Comparison of ENCODE assay signal across 9 cellular contexts in the genomic region with DNA sequence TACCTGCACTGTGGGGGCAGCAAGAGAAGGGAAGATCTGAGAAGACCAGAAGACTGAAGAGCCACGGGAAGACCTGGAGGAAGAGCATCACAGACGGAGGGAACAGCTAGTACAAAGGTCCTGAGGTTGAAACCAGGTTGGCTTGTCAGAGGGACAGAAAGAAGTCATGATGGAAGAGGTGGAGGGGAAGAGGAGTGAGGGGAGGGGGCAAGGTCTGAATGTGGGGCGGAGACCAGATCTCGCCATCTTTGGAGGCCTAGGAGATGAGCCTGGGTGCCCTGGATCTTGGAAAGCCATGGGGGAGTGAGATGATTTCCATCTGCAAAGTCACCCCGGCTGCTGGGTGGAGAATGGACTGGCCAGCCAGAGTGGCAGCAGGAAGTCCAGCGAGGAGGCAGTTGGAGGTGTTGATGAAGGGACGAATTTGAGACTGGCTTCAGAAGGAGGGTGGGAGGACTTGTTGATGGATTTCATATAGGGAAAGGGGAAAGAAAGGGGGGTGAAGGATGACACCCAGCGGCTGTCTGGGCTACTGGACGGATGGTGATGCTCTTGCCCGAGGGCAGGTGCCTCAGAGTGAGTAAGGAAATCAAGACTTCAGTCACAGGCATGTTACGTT. TPM values are rescaled to one million over a fixed set of nuclear protein-coding genes. Genes with fewer than 3 reads are reported as not detected.
DNase-seq lines count a peak whose midpoint lies in the region; ATAC-seq, FAIRE-seq and TF ChIP-seq lines count a peak whose summit lies in the region.
"Had no signal": no experiment of that assay in that cellular context is flagged by ENCODE, and none has a peak within 500 bp of the region (broad histone marks: within the 10 kb centered on the region; RNA-seq: fewer than 3 reads in every experiment).

No MANE protein-coding gene starts in this region.

- TF ChIP-seq CTCF in HepG2 (CRISPR knock-in tag; IDR thresholded peaks at IDR 0.05) (peak; percentile 69), right lobe of liver (IDR thresholded peaks at IDR 0.05) (no peak), body of pancreas (IDR thresholded peaks at IDR 0.05) (no peak), vagina (IDR thresholded peaks at IDR 0.05) (no peak)

- peaks cover 32% of the 10 kb centered on the region for H3K4me1 ChIP-seq in HepG2 (ENCODE audit: insufficient read depth, low read length)
- peaks cover 0 to 6% (median 0%) of the 10 kb centered on the region in 4 donors for H3K4me1 ChIP-seq in right lobe of liver
- peaks cover 9% of the 10 kb centered on the region for H3K4me1 ChIP-seq in body of pancreas
- peaks cover 18% of the 10 kb centered on the region for H3K4me1 ChIP-seq in mucosa of stomach (ENCODE audit: control insufficient read depth, insufficient read depth, low read length)
- peaks cover 14% of the 10 kb centered on the region for H3K4me1 ChIP-seq in vagina

- H3K27me3 ChIP-seq in HepG2 (ENCODE audit: control insufficient read depth in 1 of 2, insufficient read depth in 2 of 2, low read length in 2 of 2) = no peaks in the 10 kb centered on the region; a peak in 1 of 5 replicates
- no peaks in the 10 kb centered on the region for H3K27me3 ChIP-seq in right lobe of liver
- no peaks in the 10 kb centered on the region for H3K27me3 ChIP-seq in body of pancreas
- H3K27me3 ChIP-seq in mucosa of stomach (ENCODE audit: control insufficient read depth, insufficient read depth, low read length) = no peaks in the 10 kb centered on the region
- no peaks in the 10 kb centered on the region for H3K27me3 ChIP-seq in vagina

- DNase-seq in HepG2 (ENCODE audit: low spot score) (no peak), right lobe of liver (no peak), body of pancreas (peak in 1 of 4 donors; percentile 2), vagina (ENCODE audit: extremely low spot score in 2 of 2) (peak in 1 of 2 donors; percentile 89), NCI-H2081 treated with DMSO at 0.1 percent for 48 hours (lab: John Stamatoyannopoulos, UW) (no peak), LoVo (ENCODE audit: low spot score) (no peak), SHP77 (lab: John Stamatoyannopoulos, UW) (no peak)
- DNase-seq: NCI-H1417 had no signal

- H4K20me1 ChIP-seq in HepG2 (ENCODE audit: insufficient read depth, low read length) = no peaks in the 10 kb centered on the region

- 37% methylated on average over 10 of the region's 11 CpGs for WGBS in HepG2 (ENCODE audit: low lambda C conversion rate)
- 87% methylated on average over 11 of the region's 11 CpGs for WGBS in right lobe of liver (ENCODE audit: insufficient coverage, low coverage, low lambda C conversion rate, missing lambda C conversion rate)
- 78 to 86% methylated on average over 11 of the region's 11 CpGs for WGBS in body of pancreas, 2 donors

- FAIRE-seq in HepG2 (lab: Jason Lieb, UNC) = peak; percentile 43

- H3K36me3 ChIP-seq in HepG2 (replicated peaks in 1 of 2; ENCODE audit: control insufficient read depth in 1 of 2, insufficient read depth in 2 of 2, low read length in 2 of 2) (no peaks in the 10 kb centered on the region), right lobe of liver (no peaks in the 10 kb centered on the region), body of pancreas (replicated peaks in 1 of 2; ENCODE audit: insufficient read depth in 1 of 2, low read depth in 2 of 2) (no peaks in the 10 kb centered on the region), mucosa of stomach (ENCODE audit: control insufficient read depth, insufficient read depth, low read length) (no peaks in the 10 kb centered on the region), vagina (no peaks in the 10 kb centered on the region)

- H3K9me3 ChIP-seq in HepG2 (ENCODE audit: low read length) = no peaks in the 10 kb centered on the region
- H3K9me3 ChIP-seq in right lobe of liver = no peaks in the 10 kb centered on the region
- no peaks in the 10 kb centered on the region for H3K9me3 ChIP-seq in body of pancreas
- no peaks in the 10 kb centered on the region for H3K9me3 ChIP-seq in mucosa of stomach (ENCODE audit: control insufficient read depth, low read length)
- H3K9me3 ChIP-seq in vagina = no peaks in the 10 kb centered on the region

- H3K4me2 ChIP-seq in HepG2 (ENCODE audit: low read depth, low read length) = peak overlapping the region; percentile 76

- intact Hi-C loops in HepG2 (cut with micrococcal nuclease; ENCODE audit: unreplicated experiment) = no loop called here
- intact Hi-C loops in right lobe of liver (cut with DNase I) = no loop called here
- intact Hi-C loops in body of pancreas (cut with DNase I) = no loop called here
- intact Hi-C loops in vagina (cut with DNase I) = no loop called here

- BruUV-seq in HepG2 (replicated peaks; lab: Mats Ljungman, UMichigan) = no TSS peak

- TF ChIP-seq EP300 in HepG2 (IDR thresholded peaks at IDR 0.05; ENCODE audit: low read depth in 2 of 2, low read length in 2 of 2) (no peak), HepG2 (CRISPR knock-in tag; IDR thresholded peaks at IDR 0.05; ENCODE audit: borderline replicate concordance) (no peak)

- in situ Hi-C loops in HepG2 (cut with HindIII; ENCODE audit: extremely low pct_ligation_motif_present, low pct_unique_long_range_greater_than_20kb) = no loop called here

- H3K79me2 ChIP-seq in HepG2 (ENCODE audit: insufficient read depth, low read length) = no peaks in the 10 kb centered on the region

- H3K9ac ChIP-seq in HepG2 (ENCODE audit: insufficient read depth, low read depth, low read length) (no peak overlapping the region), mucosa of stomach (ENCODE audit: low read length) (peak overlapping the region; percentile 74)

- H3K27ac ChIP-seq in HepG2 (ENCODE audit: extremely low read length, insufficient read depth, low read length) (no peak overlapping the region), right lobe of liver (no peak overlapping the region), body of pancreas (peak overlapping the region in 3 of 4 donors; percentile 83 to 97 (median 91)), vagina (peak overlapping the region; percentile 99)

- TF ChIP-seq RAD21 in HepG2 (CRISPR knock-in tag; IDR thresholded peaks at IDR 0.05) = no peak

- POLR2A ChIA-PET in HepG2 (lab: Yijun Ruan, JAX) = interaction anchor here (1.2 to 7.5 kb wide), 4 partner anchors 9 to 13 kb away, joined by 3 to 60 read pairs (median 9); a partner anchor contains a TSS

- ATAC-seq in HepG2 = peak; percentile 43
- ATAC-seq in right lobe of liver = no peak
- no peak for ATAC-seq in body of pancreas

- H3K4me3 ChIP-seq in HepG2 (replicated peaks in 1 of 3; ENCODE audit: insufficient read depth in 1 of 3, low read depth in 2 of 3, low read length in 3 of 3) (peak overlapping the region; percentile 21 to 80 (median 30); a peak in 3 of 6 replicates), right lobe of liver (no peak overlapping the region), body of pancreas (no peak overlapping the region), mucosa of stomach (ENCODE audit: low read length) (no peak overlapping the region), vagina (no peak overlapping the region)

- H2AFZ ChIP-seq in HepG2 (ENCODE audit: low read length) = no peak overlapping the region

- TF ChIP-seq POLR2A in HepG2 (IDR thresholded peaks at IDR 0.05; ENCODE audit: insufficient read depth in 1 of 2, low read depth in 2 of 2, low read length in 2 of 2) (no peak), right lobe of liver (IDR thresholded peaks at IDR 0.05) (no peak), body of pancreas (IDR thresholded peaks at IDR 0.05) (no peak), vagina (IDR thresholded peaks at IDR 0.05) (no peak)

- CTCF ChIA-PET in HepG2 (lab: Yijun Ruan, JAX; ENCODE audit: low intra/inter-chr PET ratio, low total read pairs) = no interaction called here

RNA-seq across cellular contexts. Expression of a gene that starts 14.6 kb away (rescaled TPM):
- total RNA-seq in HepG2 (2016; rRNA removed; fragmentation: Illumina TruSeq; extraction: Trizol) (805 and 1,167 TPM in 2 replicates), right lobe of liver (1,000 to 10,000 TPM in 1 of 6 experiments, 100 to 1,000 TPM in 5; 390 to 1,023 (median 604) TPM), body of pancreas (100 to 1,000 TPM; 637 to 675 TPM), vagina (2,671 TPM)
- total RNA-seq in HepG2 (2016; cell fraction: cytosol; rRNA removed; fragmentation: Illumina TruSeq; extraction: Trizol; ENCODE audit: low read depth) = 330 and 384 TPM in 2 replicates
- 802 and 1,160 TPM in 2 replicates for total RNA-seq in HepG2 (2016; cell fraction: insoluble cytoplasmic fraction; rRNA removed; fragmentation: Illumina TruSeq; extraction: Trizol)
- total RNA-seq in HepG2 (2016; cell fraction: membrane; rRNA removed; fragmentation: Illumina TruSeq; extraction: Trizol) = 388 and 438 TPM in 2 replicates
- 473 and 495 TPM in 2 replicates for total RNA-seq in HepG2 (2016; cell fraction: nucleus; rRNA removed; fragmentation: Illumina TruSeq; extraction: Trizol)
- 1,432 and 1,529 TPM in 2 replicates for polyA plus RNA-seq in HepG2 (2011; rRNA removed)
- polyA plus RNA-seq in HepG2 (2011; cell fraction: cytosol; rRNA removed) = 1,350 and 1,708 TPM in 2 replicates
- polyA plus RNA-seq in HepG2 (2011; cell fraction: nucleus; rRNA removed) = 541 and 721 TPM in 2 replicates
- polyA plus RNA-seq in HepG2 (2012) = 920 and 1,315 TPM in 2 replicates
- polyA plus RNA-seq in HepG2 (2016; cell fraction: cytosol; fragmentation: Illumina TruSeq; extraction: Trizol; ENCODE audit: low read depth) = 299 and 343 TPM in 2 replicates
- polyA plus RNA-seq in HepG2 (2016; cell fraction: insoluble cytoplasmic fraction; fragmentation: Illumina TruSeq; extraction: Trizol; ENCODE audit: low read depth) = 1,055 and 1,063 TPM in 2 replicates
- polyA plus RNA-seq in HepG2 (2016; cell fraction: membrane; fragmentation: Illumina TruSeq; extraction: Trizol; ENCODE audit: low read depth) = 279 and 340 TPM in 2 replicates
- 688 and 691 TPM in 2 replicates for polyA plus RNA-seq in HepG2 (2016; cell fraction: nucleus; fragmentation: Illumina TruSeq; extraction: Trizol; ENCODE audit: insufficient read depth, low read depth)
- 531 and 665 TPM in 2 replicates for polyA minus RNA-seq in HepG2 (2011; rRNA and poly(A)+ RNA removed; ENCODE audit: low replicate concordance)
- polyA minus RNA-seq in HepG2 (2011; cell fraction: cytosol; rRNA and poly(A)+ RNA removed) = 412 and 617 TPM in 2 replicates
- 99.5 and 162 TPM in 2 replicates for polyA minus RNA-seq in HepG2 (2011; cell fraction: nucleus; rRNA and poly(A)+ RNA removed)

RNA-seq across cellular contexts. Expression of a gene that starts 59.9 kb away (rescaled TPM):
- total RNA-seq in HepG2 (2016; rRNA removed; fragmentation: Illumina TruSeq; extraction: Trizol) (19.4 and 20.9 TPM in 2 replicates), right lobe of liver (1 to 10 TPM; 5.2 to 8.7 (median 7.1) TPM), body of pancreas (10 to 100 TPM; 10.1 to 10.5 TPM), vagina (11.3 TPM)
- 3.8 and 4.4 TPM in 2 replicates for total RNA-seq in HepG2 (2016; cell fraction: cytosol; rRNA removed; fragmentation: Illumina TruSeq; extraction: Trizol; ENCODE audit: low read depth)
- total RNA-seq in HepG2 (2016; cell fraction: insoluble cytoplasmic fraction; rRNA removed; fragmentation: Illumina TruSeq; extraction: Trizol) = 14.2 and 21.8 TPM in 2 replicates
- total RNA-seq in HepG2 (2016; cell fraction: membrane; rRNA removed; fragmentation: Illumina TruSeq; extraction: Trizol) = 8.0 TPM in 2 replicates
- total RNA-seq in HepG2 (2016; cell fraction: nucleus; rRNA removed; fragmentation: Illumina TruSeq; extraction: Trizol) = 18.7 and 19.6 TPM in 2 replicates
- 6.0 and 7.6 TPM in 2 replicates for polyA plus RNA-seq in HepG2 (2011; rRNA removed)
- 3.9 and 5.3 TPM in 2 replicates for polyA plus RNA-seq in HepG2 (2011; cell fraction: cytosol; rRNA removed)
- polyA plus RNA-seq in HepG2 (2011; cell fraction: nucleus; rRNA removed) = 26.9 and 32.7 TPM in 2 replicates
- polyA plus RNA-seq in HepG2 (2012) = 7.8 and 12.7 TPM in 2 replicates
- 1.3 TPM in 2 replicates for polyA plus RNA-seq in HepG2 (2016; cell fraction: cytosol; fragmentation: Illumina TruSeq; extraction: Trizol; ENCODE audit: low read depth)
- 13.2 and 17.5 TPM in 2 replicates for polyA plus RNA-seq in HepG2 (2016; cell fraction: insoluble cytoplasmic fraction; fragmentation: Illumina TruSeq; extraction: Trizol; ENCODE audit: low read depth)
- polyA plus RNA-seq in HepG2 (2016; cell fraction: membrane; fragmentation: Illumina TruSeq; extraction: Trizol; ENCODE audit: low read depth) = 2.9 and 3.7 TPM in 2 replicates
- polyA plus RNA-seq in HepG2 (2016; cell fraction: nucleus; fragmentation: Illumina TruSeq; extraction: Trizol; ENCODE audit: insufficient read depth, low read depth) = 36.0 and 38.0 TPM in 2 replicates
- polyA minus RNA-seq in HepG2 (2011; rRNA and poly(A)+ RNA removed; ENCODE audit: low replicate concordance) = 23.1 and 33.6 TPM in 2 replicates
- 9.8 and 11.1 TPM in 2 replicates for polyA minus RNA-seq in HepG2 (2011; cell fraction: cytosol; rRNA and poly(A)+ RNA removed)
- 11.6 and 13.4 TPM in 2 replicates for polyA minus RNA-seq in HepG2 (2011; cell fraction: nucleus; rRNA and poly(A)+ RNA removed)

Comparison
In these comparisons a context has a peak if more than half of its experiments do, and no peak if none do; other contexts are left out.
1. H3K4me3 ChIP-seq: peak in HepG2 (3 of 3); none in right lobe of liver (0 of 3), body of pancreas (0 of 2), mucosa of stomach (single experiment) and vagina (0 of 2).
2. H3K27ac ChIP-seq: peak in body of pancreas (3 of 4) and vagina (single experiment); none in HepG2 (single experiment) and right lobe of liver (0 of 3).